In the genomic region with DNA sequence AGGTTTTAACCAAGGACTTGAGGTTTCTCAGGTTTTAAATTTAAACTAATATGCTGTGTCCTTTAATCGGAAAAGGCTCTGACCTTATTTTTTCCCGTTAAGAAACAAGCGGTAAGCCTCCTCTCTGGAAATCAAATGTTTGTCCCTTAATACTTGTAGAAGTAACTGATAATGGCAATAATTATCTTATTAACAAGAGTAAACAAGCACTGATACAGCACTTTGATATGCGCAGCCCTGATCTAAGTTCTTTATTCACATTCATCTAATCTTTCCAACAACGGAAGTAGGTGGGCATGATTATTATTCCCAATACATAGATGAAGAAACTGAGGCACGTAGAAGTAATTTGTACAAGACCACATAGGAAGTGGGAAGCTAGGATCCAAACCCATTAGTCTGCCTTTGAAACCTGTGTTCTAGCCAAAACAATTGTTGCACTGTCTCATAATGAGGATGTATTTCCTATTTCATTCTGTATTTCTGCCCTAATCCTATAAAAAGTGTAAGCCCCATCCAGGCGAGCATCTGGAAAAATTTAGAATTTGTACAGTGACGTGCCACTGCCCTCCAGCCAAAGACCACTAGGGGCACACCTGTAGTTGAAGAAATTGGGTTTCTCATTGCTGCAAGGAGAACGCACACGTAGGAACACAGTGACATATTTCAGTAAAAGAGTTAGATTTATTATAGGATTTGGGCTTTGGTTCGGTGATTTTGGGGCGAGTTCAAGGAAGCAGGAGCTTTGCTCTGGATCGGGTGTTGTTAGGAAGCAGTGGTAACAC, we compare ENCODE assay signal across 8 cellular contexts. TPM values are rescaled to one million over a fixed set of nuclear protein-coding genes. Genes with fewer than 3 reads are reported as not detected.
A peak's percentile ranks its signal among the peaks of the same experiment; 100 is the strongest.
DNase-seq lines count a peak whose midpoint lies in the region; ATAC-seq and TF ChIP-seq lines count a peak whose summit lies in the region.

No MANE protein-coding gene starts in this region.

- TF ChIP-seq POLR2A in erythroblast (IDR thresholded peaks at IDR 0.05; ENCODE audit: low read length) (no peak), sigmoid colon (IDR thresholded peaks at IDR 0.05) (no peak)

- H3K4me1 ChIP-seq in Panc1 (ENCODE audit: control insufficient read depth, insufficient read depth, low read length) (peaks cover 3% of the 10 kb centered on the region), sigmoid colon (peaks cover 0 to 16% (median 0%) of the 10 kb centered on the region in 4 donors)

- H3K27ac ChIP-seq in Panc1 (ENCODE audit: low read length) (peak overlapping the region; percentile 83), sigmoid colon (peak overlapping the region; percentile 86 to 90 (median 88))

- intact Hi-C loops in Panc1 (cut with micrococcal nuclease; ENCODE audit: unreplicated experiment), result loop anchor here (10.0 kb wide), 1 partner anchor 154 kb away; no protein-coding TSS in a partner anchor
- intact Hi-C loops in sigmoid colon (cut with DNase I), result loop anchor here (10.0 kb wide), 1 partner anchor 244 kb away; a partner anchor contains a TSS

- TF ChIP-seq EP300 in sigmoid colon (IDR thresholded peaks at IDR 0.05), result no peak

- peak; percentile 29 for DNase-seq in DMS53 (lab: John Stamatoyannopoulos, UW)
- DNase-seq in DMS53 treated with DMSO at 0.1 percent for 48 hours (lab: John Stamatoyannopoulos, UW; ENCODE audit: unreplicated experiment), result no peak
- DNase-seq in Panc1 (ENCODE audit: low read depth, low spot score), result no peak
- peak; percentile 5 to 14 for DNase-seq in erythroblast (lab: John Stamatoyannopoulos, UW)
- DNase-seq in sigmoid colon, result no peak
- no peak for DNase-seq in NCI-H146 (lab: John Stamatoyannopoulos, UW)
- no peak for DNase-seq in T1000 (lab: John Stamatoyannopoulos, UW)

- CTCF ChIA-PET in Panc1 (lab: Charles Lee), result interaction anchor here (0.6 kb wide), 1 partner anchor 146 kb away, joined by 4 read pairs; no protein-coding TSS in a partner anchor

- POLR2A ChIA-PET in Panc1 (lab: Charles Lee), result interaction anchor here (0.6 to 0.7 kb wide), 2 partner anchors 60 to 113 kb away, joined by 3 to 4 read pairs; no protein-coding TSS in a partner anchor

- 34 to 37% methylated on average over 13 of the region's 13 CpGs for WGBS in sigmoid colon, 2 donors

- H3K9me3 ChIP-seq in Panc1 (ENCODE audit: control insufficient read depth, insufficient read depth, low read depth, low read length) (no peaks in the 10 kb centered on the region), sigmoid colon (no peaks in the 10 kb centered on the region)

- H3K27me3 ChIP-seq in Panc1 (ENCODE audit: control insufficient read depth, insufficient read depth, low read length) (no peaks in the 10 kb centered on the region), sigmoid colon (peaks cover 0 to 6% (median 0%) of the 10 kb centered on the region in 3 donors)

- in situ Hi-C loops in Panc1 (cut with HindIII; ENCODE audit: low pct_unique_long_range_greater_than_20kb, low sequenced_read_pairs), result no loop called here

- no peaks in the 10 kb centered on the region; the same call in 1 of the 2 replicates for H3K36me3 ChIP-seq in Panc1 (ENCODE audit: control insufficient read depth, insufficient read depth, low read length)
- no peaks in the 10 kb centered on the region for H3K36me3 ChIP-seq in sigmoid colon

- peak; percentile 48 for TF ChIP-seq CTCF in Panc1 (IDR thresholded peaks at IDR 0.05)
- no peak for TF ChIP-seq CTCF in sigmoid colon (IDR thresholded peaks at IDR 0.05)

- ATAC-seq in Panc1, result no peak
- no peak for ATAC-seq in HG03139 (IDR thresholded peaks at IDR 0.05; ENCODE audit: unreplicated experiment)

- no TSS peak for BruUV-seq in Panc1 (replicated peaks; lab: Mats Ljungman, UMichigan)

- peak overlapping the region; percentile 37 to 56 for H3K4me3 ChIP-seq in Panc1 (ENCODE audit: low read depth in 2 of 2, low read length in 2 of 2)
- peak overlapping the region; percentile 50 to 65 (median 60) for H3K4me3 ChIP-seq in sigmoid colon

RNA-seq across cellular contexts. Expression of a gene that starts 0.6 kb away (rescaled TPM):
- total RNA-seq in Panc1 (2021; ENCODE audit: unreplicated experiment) (0.41 TPM), sigmoid colon (not detected)
- polyA plus RNA-seq in Panc1 (2012; ENCODE audit: insufficient read length), result 0.13 TPM
- polyA plus RNA-seq in sigmoid colon, result under 1 TPM in 1 of 3 donors, not detected in 2; 0.03 TPM

RNA-seq across cellular contexts. Expression of a gene that starts 0.7 kb away (rescaled TPM):
- total RNA-seq in Panc1 (2021; ENCODE audit: unreplicated experiment) (36.8 TPM), sigmoid colon (10 to 100 TPM in 1 of 4 donors, 1 to 10 TPM in 3; 6.1 to 10.2 (median 8.3) TPM)
- 23.2 TPM for polyA plus RNA-seq in Panc1 (2012; ENCODE audit: insufficient read length)
- 10 to 100 TPM; 17.4 to 27.0 (median 22.3) TPM for polyA plus RNA-seq in sigmoid colon

Comparison
In these comparisons a context has a peak if more than half of its experiments do, and no peak if none do; other contexts are left out.
1. DNase-seq: peak in DMS53 (single experiment) and erythroblast (2 of 2); none in DMS53 treated with DMSO at 0.1 percent for 48 hours (single experiment), Panc1 (single experiment), sigmoid colon (single experiment), NCI-H146 (single experiment) and T1000 (single experiment).